9 cellular contexts compared by ENCODE assay signal in genomic region chr1:176843352-176844297, GRCh38.
A peak's percentile ranks its signal among the peaks of the same experiment; 100 is the strongest.
DNase-seq lines count a peak whose midpoint lies in the region.
"Had no signal": no experiment of that assay in that cellular context is flagged by ENCODE, and none has a peak within 500 bp of the region (broad histone marks: within the 10 kb centered on the region; RNA-seq: fewer than 3 reads in every experiment).

No MANE protein-coding gene starts in this region.

- 37% methylated on average over 4 of the region's 4 CpGs for WGBS in mesenchymal stem cell

- no peak overlapping the region for H3K23ac ChIP-seq in mesenchymal stem cell (ENCODE audit: low read length in 2 of 2)

- no peaks in the 10 kb centered on the region for H3K4me1 ChIP-seq in mesenchymal stem cell (ENCODE audit: control insufficient read depth, insufficient read depth, low read depth, low read length)

- no peak overlapping the region for H2AFZ ChIP-seq in mesenchymal stem cell (ENCODE audit: low read depth, low read length)

- no peak overlapping the region for H3K4ac ChIP-seq in mesenchymal stem cell (ENCODE audit: low read depth in 1 of 2, low read length in 2 of 2)

- no peak overlapping the region for H2BK15ac ChIP-seq in mesenchymal stem cell (ENCODE audit: low read depth, poor library complexity, severe bottlenecking)

- no peak overlapping the region for H4K8ac ChIP-seq in mesenchymal stem cell (ENCODE audit: low read length)

- H2BK12ac ChIP-seq in mesenchymal stem cell (ENCODE audit: low read length in 2 of 2) = no peak overlapping the region

- no peak overlapping the region for H2AK5ac ChIP-seq in mesenchymal stem cell (ENCODE audit: low read length, severe bottlenecking)

- no peaks in the 10 kb centered on the region for H3K79me1 ChIP-seq in mesenchymal stem cell (replicated peaks; ENCODE audit: low read length, poor library complexity, severe bottlenecking)

- no peak overlapping the region for H2BK5ac ChIP-seq in mesenchymal stem cell (ENCODE audit: low read depth, low read length, poor library complexity, severe bottlenecking)

- H2BK120ac ChIP-seq in mesenchymal stem cell (ENCODE audit: low read depth, low read length) = no peak overlapping the region

- H3K27ac ChIP-seq in mesenchymal stem cell (ENCODE audit: low read length, poor library complexity, severe bottlenecking) = no peak overlapping the region
- H3K27ac ChIP-seq: BLaER1 treated with 17β-estradiol and CSF1 and Interleukin-3, amounts not matched to agents 10 nM and 100 nM had no signal

- peak overlapping the region; percentile 34 for H3K9ac ChIP-seq in mesenchymal stem cell (ENCODE audit: low read length)
- H3K9ac ChIP-seq: BLaER1 treated with 17β-estradiol and CSF1 and Interleukin-3, amounts not matched to agents 10 nM and 100 nM had no signal

- H3K36me3 Mint-ChIP-seq in activated CD4-positive, alpha-beta memory T cell treated with anti-CD3 and anti-CD28 coated beads, Interleukin-2, amount 10 ng/mL, durations not matched to agents 7 days and 5 days (ENCODE audit: low read depth) = no peaks in the 10 kb centered on the region

- H3K27me3 ChIP-seq in mesenchymal stem cell (ENCODE audit: control insufficient read depth in 1 of 2, insufficient read depth in 1 of 2, low read length in 2 of 2) = peaks cover 0 to 8% of the 10 kb centered on the region in 2 experiments
- H3K27me3 ChIP-seq: BLaER1 treated with 17β-estradiol and CSF1 and Interleukin-3, amounts not matched to agents 10 nM and 100 nM had no signal

- no peak overlapping the region for H3K27ac Mint-ChIP-seq in activated CD4-positive, alpha-beta memory T cell treated with anti-CD3 and anti-CD28 coated beads, Interleukin-2, amount 10 ng/mL, durations not matched to agents 7 days and 5 days

- H3K14ac ChIP-seq in mesenchymal stem cell (ENCODE audit: low read length in 2 of 2) = no peak overlapping the region

- no peaks in the 10 kb centered on the region for H3K27me3 Mint-ChIP-seq in activated CD4-positive, alpha-beta memory T cell treated with anti-CD3 and anti-CD28 coated beads, Interleukin-2, amount 10 ng/mL, durations not matched to agents 7 days and 5 days

- H3K4me2 ChIP-seq in mesenchymal stem cell (ENCODE audit: low read length, poor library complexity, severe bottlenecking) = no peak overlapping the region
- H3K4me2 ChIP-seq: BLaER1 treated with 17β-estradiol and CSF1 and Interleukin-3, amounts not matched to agents 10 nM and 100 nM had no signal

- no peaks in the 10 kb centered on the region for H3K9me3 Mint-ChIP-seq in activated CD4-positive, alpha-beta memory T cell treated with anti-CD3 and anti-CD28 coated beads, Interleukin-2, amount 10 ng/mL, durations not matched to agents 7 days and 5 days

- no peak overlapping the region for H4K91ac ChIP-seq in mesenchymal stem cell (ENCODE audit: low read length)

- no peaks in the 10 kb centered on the region for H3K36me3 ChIP-seq in mesenchymal stem cell (ENCODE audit: control insufficient read depth in 1 of 2, insufficient read depth in 2 of 2, low read depth in 1 of 2, low read length in 2 of 2)
- H3K36me3 ChIP-seq: BLaER1 treated with 17β-estradiol and CSF1 and Interleukin-3, amounts not matched to agents 10 nM and 100 nM had no signal

- H3K4me1 Mint-ChIP-seq in activated CD4-positive, alpha-beta memory T cell treated with anti-CD3 and anti-CD28 coated beads, Interleukin-2, amount 10 ng/mL, durations not matched to agents 7 days and 5 days = no peaks in the 10 kb centered on the region

- DNase-seq in NCI-H2171 treated with DMSO at 0.1 percent for 48 hours (lab: John Stamatoyannopoulos, UW) = peak; percentile 28
- no peak for DNase-seq in NCI-H2171 (lab: John Stamatoyannopoulos, UW)
- peak; percentile 49 to 87 for DNase-seq in NCI-H446 (lab: John Stamatoyannopoulos, UW)
- peak; percentile 36 for DNase-seq in dedifferentiated amniotic fluid mesenchymal stem cell (ENCODE audit: extremely low spot score)
- peak; percentile 42 for DNase-seq in mesenchymal stem cell
- DNase-seq in activated CD4-positive, alpha-beta memory T cell treated with anti-CD3 and anti-CD28 coated beads, Interleukin-2, amount 10 ng/mL, durations not matched to agents 7 days and 5 days = no peak
- no peak for DNase-seq in central memory CD4-positive, alpha-beta T cell
- no peak for DNase-seq in T-helper 1 cell

- no peak overlapping the region for H3K4me3 Mint-ChIP-seq in activated CD4-positive, alpha-beta memory T cell treated with anti-CD3 and anti-CD28 coated beads, Interleukin-2, amount 10 ng/mL, durations not matched to agents 7 days and 5 days

- POLR2A ChIA-PET in activated CD4-positive, alpha-beta memory T cell treated with anti-CD3 and anti-CD28 coated beads, Interleukin-2, amount 10 ng/mL, durations not matched to agents 7 days and 5 days (lab: Charles Lee) = no interaction called here

- H3K4me3 ChIP-seq in mesenchymal stem cell (ENCODE audit: insufficient read depth in 1 of 2, low read depth in 1 of 2, low read length in 2 of 2) = no peak overlapping the region
- H3K4me3 ChIP-seq: BLaER1 treated with 17β-estradiol and CSF1 and Interleukin-3, amounts not matched to agents 10 nM and 100 nM had no signal

- no peak overlapping the region for H3K18ac ChIP-seq in mesenchymal stem cell (ENCODE audit: low read depth in 1 of 2, low read length in 2 of 2)

- CTCF ChIA-PET in activated CD4-positive, alpha-beta memory T cell treated with anti-CD3 and anti-CD28 coated beads, Interleukin-2, amount 10 ng/mL, durations not matched to agents 7 days and 5 days (lab: Charles Lee) = no interaction called here

- H3K9me3 ChIP-seq in mesenchymal stem cell (ENCODE audit: control insufficient read depth, low read length) = no peaks in the 10 kb centered on the region
- H3K9me3 ChIP-seq: BLaER1 treated with 17β-estradiol and CSF1 and Interleukin-3, amounts not matched to agents 10 nM and 100 nM had no signal

Comparison
In these comparisons a context has a peak if more than half of its experiments do, and no peak if none do; other contexts are left out.
1. DNase-seq: peak in NCI-H2171 treated with DMSO at 0.1 percent for 48 hours (single experiment), NCI-H446 (2 of 2), dedifferentiated amniotic fluid mesenchymal stem cell (single experiment) and mesenchymal stem cell (single experiment); none in NCI-H2171 (single experiment), activated CD4-positive, alpha-beta memory T cell treated with anti-CD3 and anti-CD28 coated beads, Interleukin-2, amount 10 ng/mL, durations not matched to agents 7 days and 5 days (single experiment), central memory CD4-positive, alpha-beta T cell (single experiment) and T-helper 1 cell (0 of 5).